Comparison of ENCODE assay signal across 2 cellular contexts in genomic region chr12:89493650-89494302, GRCh38.
TF ChIP-seq lines count a peak whose summit lies in the region.

No MANE protein-coding gene starts in this region.

TF ChIP-seq in A549, 52 proteins besides CTCF, POLR2A, EP300 and RAD21 (continued from another document):
- TF ChIP-seq ZFP36 (IDR thresholded peaks at IDR 0.05; ENCODE audit: borderline replicate concordance, partially characterized antibody) (no peak), CHD2 (IDR thresholded peaks at IDR 0.05; ENCODE audit: low read length, partially characterized antibody) (no peak), RARB (CRISPR knock-in tag; IDR thresholded peaks at IDR 0.05) (no peak), KDM1A (IDR thresholded peaks at IDR 0.05; ENCODE audit: low read depth) (no peak), PHF8 (IDR thresholded peaks at IDR 0.05; ENCODE audit: borderline replicate concordance, low read depth) (no peak), REST (IDR thresholded peaks at IDR 0.05) (no peak)

TF ChIP-seq in GM23338, 12 proteins besides CTCF, POLR2A, EP300 and RAD21 (continued from another document):
- TF ChIP-seq ZNF462 (CRISPR knock-in tag; IDR thresholded peaks at IDR 0.05): no peak
- TF ChIP-seq ZNF114 (CRISPR knock-in tag; IDR thresholded peaks at IDR 0.05): no peak
- TF ChIP-seq ZNF331 (CRISPR knock-in tag; IDR thresholded peaks at IDR 0.05; ENCODE audit: low read depth): no peak
- TF ChIP-seq EZH2 (IDR thresholded peaks at IDR 0.05; ENCODE audit: low read depth, unreplicated experiment): no peak
- TF ChIP-seq POLR2AphosphoS5 (IDR thresholded peaks at IDR 0.05; ENCODE audit: low read depth): no peak
- no peak for TF ChIP-seq NANOG (IDR thresholded peaks at IDR 0.05; ENCODE audit: borderline replicate concordance)
- no peak for TF ChIP-seq EZH2phosphoT487 (IDR thresholded peaks at IDR 0.05; ENCODE audit: unreplicated experiment)
- TF ChIP-seq ETS1 (IDR thresholded peaks at IDR 0.05): no peak
- TF ChIP-seq CREB1 (CRISPR knock-in tag; IDR thresholded peaks at IDR 0.05; ENCODE audit: low read depth): no peak
